In genomic region chr22:49703990-49704344, GRCh38 we compare ENCODE assay signal across 30 cellular contexts.
"Had no signal": no experiment of that assay in that cellular context is flagged by ENCODE, and none has a peak within 500 bp of the region (broad histone marks: within the 10 kb centered on the region; RNA-seq: fewer than 3 reads in every experiment).

No MANE protein-coding gene starts in this region.

- ATAC-seq: activated CD4-positive, alpha-beta T cell treated with anti-CD3 and anti-CD28 coated beads for 36 hours; activated CD4-positive, CD25-positive, alpha-beta regulatory T cell treated with anti-CD3 and anti-CD28 coated beads, Interleukin-2, amount 50 U/mL, for 24 hours; activated CD8-positive, alpha-beta memory T cell treated with anti-CD3 and anti-CD28 coated beads, Interleukin-2, amount 10 ng/mL, durations not matched to agents 7 days and 5 days; activated CD8-positive, alpha-beta T cell treated with anti-CD3 and anti-CD28 coated beads, Interleukin-2, amount 10 ng/mL, durations not matched to agents 7 days and 5 days; activated naive CD8-positive, alpha-beta T cell treated with anti-CD3 and anti-CD28 coated beads, Interleukin-2, amount 50 U/mL, for 24 hours; WTC11 had no signal

- FAIRE-seq: bronchial epithelial cell had no signal

- DNase-seq: activated CD4-positive, alpha-beta memory T cell treated with anti-CD3 and anti-CD28 coated beads, Interleukin-2, amount 10 ng/mL, durations not matched to agents 7 days and 5 days; activated CD4-positive, alpha-beta T cell treated with anti-CD3 and anti-CD28 coated beads for 1 hour; activated CD4-positive, alpha-beta T cell treated with anti-CD3 and anti-CD28 coated beads for 36 hours; activated CD4-positive, alpha-beta T cell treated with anti-CD3 and anti-CD28 coated beads for 48 hours; activated CD4-positive, alpha-beta T cell treated with anti-CD3 and anti-CD28 coated beads, Interleukin-2, amount 10 ng/mL, durations not matched to agents 7 days and 5 days; activated CD4-positive, alpha-beta T cell treated with anti-CD3 and anti-CD28 coated beads, Interleukin-2, amount 50 U/mL, for 48 hours; activated CD4-positive, CD25-positive, alpha-beta regulatory T cell; activated CD8-positive, alpha-beta memory T cell treated with anti-CD3 and anti-CD28 coated beads for 24 hours; activated CD8-positive, alpha-beta T cell treated with anti-CD3 and anti-CD28 coated beads, Interleukin-2, amount 10 ng/mL, durations not matched to agents 7 days and 5 days; activated effector memory CD4-positive, alpha-beta T cell treated with Interleukin-2 at 50 U/mL for 16 hours; activated gamma-delta T cell; activated naive CD4-positive, alpha-beta T cell treated with anti-CD3 and anti-CD28 coated beads, Interleukin-2, amount 10 ng/mL, durations not matched to agents 7 days and 5 days; activated naive CD4-positive, alpha-beta T cell treated with Interleukin-2 at 50 U/mL for 16 hours; activated naive CD8-positive, alpha-beta T cell treated with anti-CD3 and anti-CD28 coated beads, Interleukin-2, amount 10 ng/mL, durations not matched to agents 7 days and 5 days; activated naive CD8-positive, alpha-beta T cell treated with anti-CD3 and anti-CD28 coated beads, Interleukin-2, amount 50 U/mL, for 24 hours; activated T-cell treated with anti-CD3 and anti-CD28 coated beads, Interleukin-2, amount 50 U/mL, for 48 hours; amygdala; anterior cingulate cortex; caudate nucleus; cerebellar nuclear complex; T-helper 1 cell; T-helper 2 cell; T-helper 9 cell; WERI-Rb-1 had no signal

- H3K27ac ChIP-seq: ascending aorta, cardiac muscle cell, WERI-Rb-1 had no signal

- H3K4me1 ChIP-seq: ascending aorta had no signal

- H3K4me3 ChIP-seq: ascending aorta, cardiac muscle cell had no signal

- H3K36me3 ChIP-seq: ascending aorta, cardiac muscle cell, WERI-Rb-1 had no signal

- H3K27me3 ChIP-seq: ascending aorta, cardiac muscle cell had no signal
